Comparison of ENCODE assay signal across 8 cellular contexts in the genomic region with DNA sequence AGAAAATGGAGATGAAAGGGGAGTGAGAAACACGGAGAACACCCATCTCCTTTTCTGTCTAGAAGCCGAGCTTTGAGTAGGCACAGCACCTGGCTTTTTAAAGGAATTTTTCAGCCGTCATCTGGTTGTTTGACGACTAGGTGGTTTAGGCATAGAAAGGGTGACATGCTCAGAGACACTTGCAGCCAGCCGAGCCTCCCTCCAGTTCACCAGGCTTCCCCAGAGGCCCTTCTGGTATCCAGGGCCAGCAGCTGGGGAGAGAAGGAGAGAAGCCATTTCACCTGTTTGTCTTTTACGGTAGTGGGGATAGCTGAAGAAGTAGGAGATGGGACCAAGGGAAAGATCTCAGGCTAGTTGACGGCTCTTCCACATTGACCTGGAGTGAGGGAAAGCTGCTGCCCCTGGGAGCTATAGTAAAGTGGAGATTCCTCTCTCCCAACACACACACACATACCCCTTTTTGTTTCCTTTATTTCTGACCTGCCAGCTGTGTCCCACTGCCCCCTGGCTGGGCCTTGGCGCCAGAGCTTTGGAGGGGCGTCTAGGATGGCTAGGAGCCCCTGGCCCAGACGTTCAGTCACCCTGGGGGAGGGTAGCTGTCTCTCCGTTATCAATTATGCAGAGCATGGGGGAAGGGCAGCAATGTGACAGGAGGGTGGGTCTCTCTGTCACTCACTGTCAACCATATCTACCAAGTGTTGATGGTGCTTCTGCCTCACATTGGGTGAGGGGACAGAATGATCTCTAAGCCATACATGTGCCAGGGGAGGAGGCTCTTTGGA. TPM values are rescaled to one million over a fixed set of nuclear protein-coding genes. Genes with fewer than 3 reads are reported as not detected.
DNase-seq lines count a peak whose midpoint lies in the region; ATAC-seq and TF ChIP-seq lines count a peak whose summit lies in the region.

No MANE protein-coding gene starts in this region.

- no peak overlapping the region for H2AFZ ChIP-seq in HCT116 (ENCODE audit: low read depth, low read length, poor library complexity, severe bottlenecking)

- intact Hi-C loops in HCT116 (cut with micrococcal nuclease) (no loop called here), body of pancreas (cut with DNase I) (no loop called here)

- no peaks in the 10 kb centered on the region for H3K36me3 ChIP-seq in HCT116 (ENCODE audit: control insufficient read depth in 1 of 2, insufficient read depth in 2 of 2, low read length in 2 of 2)
- no peaks in the 10 kb centered on the region for H3K36me3 ChIP-seq in body of pancreas (replicated peaks in 1 of 2; ENCODE audit: insufficient read depth in 1 of 2, low read depth in 2 of 2)
- peaks cover 9% of the 10 kb centered on the region for H3K36me3 ChIP-seq in mesodermal cell (ENCODE audit: control insufficient read depth, insufficient read depth, low read length)

- TF ChIP-seq CTCF in 22Rv1 (IDR thresholded peaks at IDR 0.05) (no peak), HCT116 (IDR thresholded peaks at IDR 0.05 in 2 of 3, conservative IDR thresholded peaks at IDR 0.05 in 1 of 3; ENCODE audit: borderline replicate concordance in 1 of 3, insufficient read depth in 1 of 3, low read depth in 2 of 3, low read length in 2 of 3) (no peak), body of pancreas (IDR thresholded peaks at IDR 0.05) (no peak)

- H3K27ac ChIP-seq in 22Rv1 (peak overlapping the region; percentile 77), HCT116 (ENCODE audit: low read depth, low read length) (peak overlapping the region; percentile 41), body of pancreas (peak overlapping the region; percentile 71 to 88 (median 79)), mesodermal cell (ENCODE audit: low read depth, low read length, severe bottlenecking) (peak overlapping the region; percentile 89)

- no peaks in the 10 kb centered on the region for H3K79me2 ChIP-seq in HCT116 (ENCODE audit: insufficient read depth, low read length)

- H3K27me3 ChIP-seq in HCT116 (ENCODE audit: insufficient read depth, low read length) (no peaks in the 10 kb centered on the region), body of pancreas (no peaks in the 10 kb centered on the region)

- RAD21 ChIA-PET in HCT116 (lab: Charles Lee; ENCODE audit: low non-redundant PET in 1 of 2, low total read pairs in 2 of 2, uncharacterized antibody in 2 of 2, unreplicated experiment in 2 of 2): no interaction called here

- TF ChIP-seq RAD21 in HCT116 (IDR thresholded peaks at IDR 0.05; ENCODE audit: low read depth): no peak

- H3K4me1 ChIP-seq in HCT116 (ENCODE audit: control insufficient read depth in 1 of 2, insufficient read depth in 2 of 2, low read length in 2 of 2): peaks cover 18 to 36% of the 10 kb centered on the region in 2 experiments
- H3K4me1 ChIP-seq in body of pancreas: peaks cover 35% of the 10 kb centered on the region
- H3K4me1 ChIP-seq in mesodermal cell (ENCODE audit: control insufficient read depth, insufficient read depth, low read length, poor library complexity, severe bottlenecking): peaks cover 26% of the 10 kb centered on the region

- POLR2A ChIA-PET in HCT116 (lab: Charles Lee): no interaction called here

- H3K4me3 ChIP-seq in HCT116 (replicated peaks in 1 of 2; ENCODE audit: low read depth in 1 of 2, low read length in 2 of 2): peak overlapping the region; percentile 41 to 59
- no peak overlapping the region for H3K4me3 ChIP-seq in body of pancreas
- H3K4me3 ChIP-seq in mesodermal cell (ENCODE audit: extremely low read depth, insufficient read depth, low read length, poor library complexity, severe bottlenecking): peak overlapping the region; percentile 42

- H3K9me3 ChIP-seq in HCT116 (ENCODE audit: control insufficient read depth in 1 of 2, insufficient read depth in 1 of 2, low read depth in 1 of 2, low read length in 2 of 2) (no peaks in the 10 kb centered on the region), body of pancreas (no peaks in the 10 kb centered on the region), mesodermal cell (ENCODE audit: control insufficient read depth, low read length) (no peaks in the 10 kb centered on the region)

- BruUV-seq in HCT116 (replicated peaks; lab: Mats Ljungman, UMichigan): TSS peak; percentile 77

- H3K9ac ChIP-seq in HCT116 (ENCODE audit: low read length): peak overlapping the region; percentile 56

- 24 to 28% methylated on average over 9 to 11 of the region's 11 CpGs for WGBS in body of pancreas, 2 donors
- WGBS in mesodermal cell (ENCODE audit: insufficient coverage in 2 of 2), 2 experiments: 30 to 32% methylated on average over 2 to 8 of the region's 11 CpGs

- no peaks in the 10 kb centered on the region for H4K20me1 ChIP-seq in HCT116 (ENCODE audit: insufficient read depth)

- H3K4me2 ChIP-seq in HCT116 (ENCODE audit: low read length): peak overlapping the region; percentile 89

- ATAC-seq in HCT116 (no peak), body of pancreas (no peak), GM18502 (IDR thresholded peaks at IDR 0.05; ENCODE audit: poor library complexity, unreplicated experiment) (no peak), GM21723 (IDR thresholded peaks at IDR 0.05; ENCODE audit: unreplicated experiment) (no peak)

- H3K9me2 ChIP-seq in HCT116 (ENCODE audit: insufficient read depth): no peaks in the 10 kb centered on the region

- CTCF ChIA-PET in HCT116 (lab: Charles Lee): no interaction called here

- no peak for DNase-seq in HCT116 (ENCODE audit: low read depth, low spot score)
- DNase-seq in body of pancreas: peak in 1 of 4 donors; percentile 9
- DNase-seq in KG1 (lab: John Stamatoyannopoulos, UW): no peak
- no peak for DNase-seq in NK-92 treated with Interleukin-12 subunit alpha and Interleukin-12 subunit beta, amount 100 ng/mL, for 24 hours (lab: John Stamatoyannopoulos, UW)

- no peak for TF ChIP-seq POLR2A in HCT116 (IDR thresholded peaks at IDR 0.05; ENCODE audit: borderline replicate concordance, extremely low read depth, insufficient read depth, insufficient read length)
- TF ChIP-seq POLR2A in body of pancreas (IDR thresholded peaks at IDR 0.05): no peak

TF ChIP-seq in HCT116, 20 proteins besides CTCF, POLR2A, EP300 and RAD21:
- TF ChIP-seq, protein P1, sequence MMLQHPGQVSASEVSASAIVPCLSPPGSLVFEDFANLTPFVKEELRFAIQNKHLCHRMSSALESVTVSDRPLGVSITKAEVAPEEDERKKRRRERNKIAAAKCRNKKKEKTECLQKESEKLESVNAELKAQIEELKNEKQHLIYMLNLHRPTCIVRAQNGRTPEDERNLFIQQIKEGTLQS (IDR thresholded peaks at IDR 0.05): no peak
- TF ChIP-seq, protein P2, sequence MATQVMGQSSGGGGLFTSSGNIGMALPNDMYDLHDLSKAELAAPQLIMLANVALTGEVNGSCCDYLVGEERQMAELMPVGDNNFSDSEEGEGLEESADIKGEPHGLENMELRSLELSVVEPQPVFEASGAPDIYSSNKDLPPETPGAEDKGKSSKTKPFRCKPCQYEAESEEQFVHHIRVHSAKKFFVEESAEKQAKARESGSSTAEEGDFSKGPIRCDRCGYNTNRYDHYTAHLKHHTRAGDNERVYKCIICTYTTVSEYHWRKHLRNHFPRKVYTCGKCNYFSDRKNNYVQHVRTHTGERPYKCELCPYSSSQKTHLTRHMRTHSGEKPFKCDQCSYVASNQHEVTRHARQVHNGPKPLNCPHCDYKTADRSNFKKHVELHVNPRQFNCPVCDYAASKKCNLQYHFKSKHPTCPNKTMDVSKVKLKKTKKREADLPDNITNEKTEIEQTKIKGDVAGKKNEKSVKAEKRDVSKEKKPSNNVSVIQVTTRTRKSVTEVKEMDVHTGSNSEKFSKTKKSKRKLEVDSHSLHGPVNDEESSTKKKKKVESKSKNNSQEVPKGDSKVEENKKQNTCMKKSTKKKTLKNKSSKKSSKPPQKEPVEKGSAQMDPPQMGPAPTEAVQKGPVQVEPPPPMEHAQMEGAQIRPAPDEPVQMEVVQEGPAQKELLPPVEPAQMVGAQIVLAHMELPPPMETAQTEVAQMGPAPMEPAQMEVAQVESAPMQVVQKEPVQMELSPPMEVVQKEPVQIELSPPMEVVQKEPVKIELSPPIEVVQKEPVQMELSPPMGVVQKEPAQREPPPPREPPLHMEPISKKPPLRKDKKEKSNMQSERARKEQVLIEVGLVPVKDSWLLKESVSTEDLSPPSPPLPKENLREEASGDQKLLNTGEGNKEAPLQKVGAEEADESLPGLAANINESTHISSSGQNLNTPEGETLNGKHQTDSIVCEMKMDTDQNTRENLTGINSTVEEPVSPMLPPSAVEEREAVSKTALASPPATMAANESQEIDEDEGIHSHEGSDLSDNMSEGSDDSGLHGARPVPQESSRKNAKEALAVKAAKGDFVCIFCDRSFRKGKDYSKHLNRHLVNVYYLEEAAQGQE (IDR thresholded peaks at IDR 0.05; ENCODE audit: low read depth): no peak
- TF ChIP-seq EGR1 (IDR thresholded peaks at IDR 0.05; ENCODE audit: low read depth): no peak
- TF ChIP-seq TCF7L2 (IDR thresholded peaks at IDR 0.05; ENCODE audit: borderline replicate concordance, extremely low read depth, insufficient read depth, insufficient read length): no peak
- no peak for TF ChIP-seq SRF (IDR thresholded peaks at IDR 0.05; ENCODE audit: low read depth)
- TF ChIP-seq, protein P3, sequence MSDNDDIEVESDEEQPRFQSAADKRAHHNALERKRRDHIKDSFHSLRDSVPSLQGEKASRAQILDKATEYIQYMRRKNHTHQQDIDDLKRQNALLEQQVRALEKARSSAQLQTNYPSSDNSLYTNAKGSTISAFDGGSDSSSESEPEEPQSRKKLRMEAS (IDR thresholded peaks at IDR 0.05): no peak
- no peak for TF ChIP-seq ZNF274 (IDR thresholded peaks at IDR 0.05; ENCODE audit: low read depth, low read length)
- no peak for TF ChIP-seq CEBPB (IDR thresholded peaks at IDR 0.05; ENCODE audit: low read depth)
- no peak for TF ChIP-seq JUND (IDR thresholded peaks at IDR 0.05)
TF ChIP-seq in HCT116: peak in this region for 0.

RNA-seq across cellular contexts. Expression of a gene that starts 5.5 kb away (rescaled TPM):
- 16.3 TPM for total RNA-seq in HCT116 (2021; ENCODE audit: unreplicated experiment)
- 12.8 and 17.1 TPM in 2 replicates for polyA plus RNA-seq in HCT116 (2012)
- total RNA-seq in body of pancreas: 10 to 100 TPM; 10.9 to 34.6 TPM
- polyA plus RNA-seq in mesodermal cell (2013, experiment 1 of 2): 24.9 TPM
- 22.2 TPM for polyA plus RNA-seq in mesodermal cell (2013, experiment 2 of 2)

RNA-seq across cellular contexts. Expression of a gene that starts 7.3 kb away (rescaled TPM):
- total RNA-seq in HCT116 (2021; ENCODE audit: unreplicated experiment) (40.1 TPM), body of pancreas (10 to 100 TPM; 36.6 to 66.9 TPM)
- polyA plus RNA-seq in HCT116 (2012): 36.9 and 47.0 TPM in 2 replicates
- 48.7 TPM for polyA plus RNA-seq in mesodermal cell (2013, experiment 1 of 2)
- polyA plus RNA-seq in mesodermal cell (2013, experiment 2 of 2): 44.7 TPM

RNA-seq across cellular contexts. Expression of a gene that starts 13.5 kb away (rescaled TPM):
- not detected for total RNA-seq in HCT116 (2021; ENCODE audit: unreplicated experiment)
- polyA plus RNA-seq in HCT116 (2012): 0.18 and 0.22 TPM in 2 replicates
- not detected for total RNA-seq in body of pancreas
- not detected for polyA plus RNA-seq in mesodermal cell (2013, experiment 1 of 2)
- polyA plus RNA-seq in mesodermal cell (2013, experiment 2 of 2): not detected

RNA-seq across cellular contexts. Expression of a gene that starts 41.9 kb away (rescaled TPM):
- total RNA-seq in HCT116 (2021; ENCODE audit: unreplicated experiment) (856 TPM), body of pancreas (100 to 1,000 TPM; 226 to 308 TPM)
- 944 and 957 TPM in 2 replicates for polyA plus RNA-seq in HCT116 (2012)
- 826 TPM for polyA plus RNA-seq in mesodermal cell (2013, experiment 1 of 2)
- polyA plus RNA-seq in mesodermal cell (2013, experiment 2 of 2): 812 TPM

RNA-seq across cellular contexts. Expression of a gene that starts 52.3 kb away (rescaled TPM):
- 216 TPM for total RNA-seq in HCT116 (2021; ENCODE audit: unreplicated experiment)
- 262 and 298 TPM in 2 replicates for polyA plus RNA-seq in HCT116 (2012)
- total RNA-seq in body of pancreas: 10 to 100 TPM; 18.5 to 43.8 TPM
- polyA plus RNA-seq in mesodermal cell (2013, experiment 1 of 2): 99.2 TPM
- 98.1 TPM for polyA plus RNA-seq in mesodermal cell (2013, experiment 2 of 2)

Comparison
In these comparisons a context has a peak if more than half of its experiments do, and no peak if none do; other contexts are left out.
1. H3K4me3 ChIP-seq: peak in HCT116 (2 of 2) and mesodermal cell (single experiment); none in body of pancreas (0 of 2).
2. Peak in every context shown above with its lines, with median percentiles within 50 percentile points of each other: H3K27ac ChIP-seq.